8 cellular contexts compared by ENCODE assay signal in the genomic region with DNA sequence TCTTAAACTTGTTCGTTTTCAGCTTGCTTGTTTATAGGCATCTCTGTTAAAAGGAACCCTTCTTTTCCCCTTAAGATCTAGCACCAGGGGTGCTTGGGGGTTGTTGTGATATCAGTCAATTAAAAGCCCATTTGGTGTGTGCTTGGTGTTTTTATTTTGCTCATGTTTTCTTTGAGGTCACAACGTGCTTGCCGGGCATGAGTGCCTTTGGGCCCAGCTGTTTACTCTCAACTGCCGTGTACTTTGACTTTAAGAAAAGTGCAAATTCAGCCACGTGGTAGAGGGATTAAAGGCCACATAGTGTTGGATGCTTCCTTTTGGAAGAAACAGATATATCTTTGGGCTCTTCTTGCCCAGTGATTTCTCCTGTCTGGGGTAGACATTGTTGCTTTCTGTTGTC. TPM values are rescaled to one million over a fixed set of nuclear protein-coding genes. Genes with fewer than 3 reads are reported as not detected.
DNase-seq lines count a peak whose midpoint lies in the region; TF ChIP-seq lines count a peak whose summit lies in the region.

No MANE protein-coding gene starts in this region.

- H3K4me2 ChIP-seq in BLaER1 treated with 17β-estradiol and CSF1 and Interleukin-3, amounts not matched to agents 10 nM and 100 nM, result peak overlapping the region; percentile 68 to 95 (median 89)
- peak overlapping the region; percentile 89 for H3K4me2 ChIP-seq in Loucy (ENCODE audit: low read depth, low read length, poor library complexity, severe bottlenecking)
- H3K4me2 ChIP-seq in neural cell (ENCODE audit: low read length), result no peak overlapping the region

- DNase-seq in dorsolateral prefrontal cortex (no peak), C1 segment of cervical spinal cord (lab: John Stamatoyannopoulos, UW) (no peak)
- DNase-seq in stimulated activated naive CD4-positive, alpha-beta T cell treated with Interleukin-2 at 50 U/mL for 16 hours (lab: John Stamatoyannopoulos, UW), result no peak
- DNase-seq in activated CD8-positive, alpha-beta memory T cell treated with anti-CD3 and anti-CD28 coated beads for 24 hours, result no peak
- DNase-seq in activated CD4-positive, alpha-beta T cell treated with anti-CD3 and anti-CD28 coated beads, Interleukin-2, amount 50 U/mL, for 1 hour, result no peak

- H3K9me2 ChIP-seq in Loucy (replicated peaks; ENCODE audit: low read depth, low read length) (no peaks in the 10 kb centered on the region), neural cell (ENCODE audit: insufficient read depth, low read length) (no peaks in the 10 kb centered on the region)

- H2AFZ ChIP-seq in Loucy (ENCODE audit: low read length) (no peak overlapping the region), neural cell (ENCODE audit: low read depth, low read length) (no peak overlapping the region)

- H3K9me3 ChIP-seq in BLaER1 treated with 17β-estradiol and CSF1 and Interleukin-3, amounts not matched to agents 10 nM and 100 nM (replicated peaks in 1 of 11), result no peaks in the 10 kb centered on the region
- H3K9me3 ChIP-seq in Loucy (ENCODE audit: insufficient read depth, low read depth, low read length) (no peaks in the 10 kb centered on the region), neural cell (ENCODE audit: low read length) (no peaks in the 10 kb centered on the region)

- H3K27me3 ChIP-seq in BLaER1 treated with 17β-estradiol and CSF1 and Interleukin-3, amounts not matched to agents 10 nM and 100 nM, result no peaks in the 10 kb centered on the region
- H3K27me3 ChIP-seq in Loucy (ENCODE audit: insufficient read depth, low read length, poor library complexity, severe bottlenecking) (no peaks in the 10 kb centered on the region), dorsolateral prefrontal cortex (no peaks in the 10 kb centered on the region), neural cell (ENCODE audit: insufficient read depth, low read depth, low read length) (no peaks in the 10 kb centered on the region)

- H3K9ac ChIP-seq in BLaER1 treated with 17β-estradiol and CSF1 and Interleukin-3, amounts not matched to agents 10 nM and 100 nM, result peak overlapping the region in 6 of 11 experiments; percentile 5 to 43 (median 30); a peak in 11 of 22 replicates
- H3K9ac ChIP-seq in Loucy (ENCODE audit: low read depth, low read length, poor library complexity, severe bottlenecking) (peak overlapping the region; percentile 21), neural cell (ENCODE audit: low read length) (no peak overlapping the region)

- intact Hi-C loops in dorsolateral prefrontal cortex (cut with DNase I), result loop anchor here in 1 of 2 donors (5.0 kb wide), 1 partner anchor 46 kb away; no protein-coding TSS in a partner anchor

- H3K4me1 ChIP-seq in BLaER1 treated with 17β-estradiol and CSF1 and Interleukin-3, amounts not matched to agents 10 nM and 100 nM, result peaks cover 67 to 76% (median 70%) of the 10 kb centered on the region in 10 experiments
- peaks cover 55% of the 10 kb centered on the region for H3K4me1 ChIP-seq in Loucy (ENCODE audit: insufficient read depth, low read length, poor library complexity, severe bottlenecking)

- H3K27ac ChIP-seq in BLaER1 treated with 17β-estradiol and CSF1 and Interleukin-3, amounts not matched to agents 10 nM and 100 nM, result peak overlapping the region in 8 of 11 experiments; percentile 13 to 55 (median 39); a peak in 15 of 22 replicates
- peak overlapping the region in 41 of 59 donors; percentile 0 to 58 (median 36) for H3K27ac ChIP-seq in dorsolateral prefrontal cortex
- H3K27ac ChIP-seq in neural cell (ENCODE audit: low read length), result no peak overlapping the region

- peaks cover 99 to 100% (median 100%) of the 10 kb centered on the region in 11 experiments for H4K20me1 ChIP-seq in BLaER1 treated with 17β-estradiol and CSF1 and Interleukin-3, amounts not matched to agents 10 nM and 100 nM
- H4K20me1 ChIP-seq in Loucy (ENCODE audit: insufficient read depth, low read length, poor library complexity, severe bottlenecking) (peaks cover 93% of the 10 kb centered on the region), neural cell (ENCODE audit: insufficient read depth) (peaks cover 62% of the 10 kb centered on the region)

- TF ChIP-seq RAD21 in neural cell (conservative IDR thresholded peaks at IDR 0.05), result no peak

- TF ChIP-seq CTCF in Loucy (conservative IDR thresholded peaks at IDR 0.05; ENCODE audit: low read length), result no peak
- TF ChIP-seq CTCF in dorsolateral prefrontal cortex (IDR thresholded peaks at IDR 0.05 in 54 of 56, conservative IDR thresholded peaks at IDR 0.05 in 2 of 56; ENCODE audit: low read depth in 1 of 56, partially characterized antibody in 56 of 56), result no peak
- no peak for TF ChIP-seq CTCF in neural cell (IDR thresholded peaks at IDR 0.05; ENCODE audit: poor library complexity, severe bottlenecking)

- no peak for TF ChIP-seq EP300 in neural cell (conservative IDR thresholded peaks at IDR 0.05; ENCODE audit: poor library complexity, severe bottlenecking)

- no peaks in the 10 kb centered on the region for H3F3A ChIP-seq in Loucy (ENCODE audit: low read depth)
- no peaks in the 10 kb centered on the region for H3F3A ChIP-seq in neural cell (ENCODE audit: insufficient read depth, low read length, poor library complexity, severe bottlenecking)

- H3K79me2 ChIP-seq in Loucy (ENCODE audit: insufficient read depth, low read length) (peaks cover 100% of the 10 kb centered on the region), neural cell (replicated peaks; ENCODE audit: insufficient read depth, low read length) (peaks cover 90% of the 10 kb centered on the region)

- peaks cover 25 to 90% (median 69%) of the 10 kb centered on the region in 11 experiments for H3K36me3 ChIP-seq in BLaER1 treated with 17β-estradiol and CSF1 and Interleukin-3, amounts not matched to agents 10 nM and 100 nM
- H3K36me3 ChIP-seq in Loucy (ENCODE audit: insufficient read depth, low read length), result peaks cover 40% of the 10 kb centered on the region
- H3K36me3 ChIP-seq in neural cell (ENCODE audit: insufficient read depth, low read length), result no peaks in the 10 kb centered on the region

- H3K4me3 ChIP-seq in BLaER1 treated with 17β-estradiol and CSF1 and Interleukin-3, amounts not matched to agents 10 nM and 100 nM, result no peak overlapping the region; a peak in 1 of 20 replicates
- H3K4me3 ChIP-seq in Loucy (ENCODE audit: low read length, poor library complexity, severe bottlenecking), result peak overlapping the region; percentile 67
- H3K4me3 ChIP-seq in dorsolateral prefrontal cortex, result peak overlapping the region in 17 of 59 donors; percentile 2 to 44 (median 9)
- peak overlapping the region; percentile 14 for H3K4me3 ChIP-seq in neural cell (ENCODE audit: low read length)

TF ChIP-seq in neural cell, 6 proteins besides CTCF, POLR2A, EP300 and RAD21:
- no peak for TF ChIP-seq SMC3 (conservative IDR thresholded peaks at IDR 0.05; ENCODE audit: poor library complexity)
- TF ChIP-seq POLR2AphosphoS5 (IDR thresholded peaks at IDR 0.05), result no peak
- TF ChIP-seq TAF1 (IDR thresholded peaks at IDR 0.05; ENCODE audit: low read depth), result no peak
- TF ChIP-seq, protein P1, sequence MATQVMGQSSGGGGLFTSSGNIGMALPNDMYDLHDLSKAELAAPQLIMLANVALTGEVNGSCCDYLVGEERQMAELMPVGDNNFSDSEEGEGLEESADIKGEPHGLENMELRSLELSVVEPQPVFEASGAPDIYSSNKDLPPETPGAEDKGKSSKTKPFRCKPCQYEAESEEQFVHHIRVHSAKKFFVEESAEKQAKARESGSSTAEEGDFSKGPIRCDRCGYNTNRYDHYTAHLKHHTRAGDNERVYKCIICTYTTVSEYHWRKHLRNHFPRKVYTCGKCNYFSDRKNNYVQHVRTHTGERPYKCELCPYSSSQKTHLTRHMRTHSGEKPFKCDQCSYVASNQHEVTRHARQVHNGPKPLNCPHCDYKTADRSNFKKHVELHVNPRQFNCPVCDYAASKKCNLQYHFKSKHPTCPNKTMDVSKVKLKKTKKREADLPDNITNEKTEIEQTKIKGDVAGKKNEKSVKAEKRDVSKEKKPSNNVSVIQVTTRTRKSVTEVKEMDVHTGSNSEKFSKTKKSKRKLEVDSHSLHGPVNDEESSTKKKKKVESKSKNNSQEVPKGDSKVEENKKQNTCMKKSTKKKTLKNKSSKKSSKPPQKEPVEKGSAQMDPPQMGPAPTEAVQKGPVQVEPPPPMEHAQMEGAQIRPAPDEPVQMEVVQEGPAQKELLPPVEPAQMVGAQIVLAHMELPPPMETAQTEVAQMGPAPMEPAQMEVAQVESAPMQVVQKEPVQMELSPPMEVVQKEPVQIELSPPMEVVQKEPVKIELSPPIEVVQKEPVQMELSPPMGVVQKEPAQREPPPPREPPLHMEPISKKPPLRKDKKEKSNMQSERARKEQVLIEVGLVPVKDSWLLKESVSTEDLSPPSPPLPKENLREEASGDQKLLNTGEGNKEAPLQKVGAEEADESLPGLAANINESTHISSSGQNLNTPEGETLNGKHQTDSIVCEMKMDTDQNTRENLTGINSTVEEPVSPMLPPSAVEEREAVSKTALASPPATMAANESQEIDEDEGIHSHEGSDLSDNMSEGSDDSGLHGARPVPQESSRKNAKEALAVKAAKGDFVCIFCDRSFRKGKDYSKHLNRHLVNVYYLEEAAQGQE (IDR thresholded peaks at IDR 0.05; ENCODE audit: borderline replicate concordance), result no peak
- TF ChIP-seq MXI1 (conservative IDR thresholded peaks at IDR 0.05; ENCODE audit: poor library complexity, severe bottlenecking), result no peak
- no peak for TF ChIP-seq EZH2 (IDR thresholded peaks at IDR 0.05; ENCODE audit: borderline replicate concordance, insufficient read depth, low read length, poor library complexity, severe bottlenecking)

RNA-seq across cellular contexts. Expression of gene ARID1A, which starts 10.5 kb away (rescaled TPM):
- total RNA-seq in dorsolateral prefrontal cortex, result 100 to 1,000 TPM in 34 of 120 experiments, 10 to 100 TPM in 86; 65.3 to 158 (median 93.3) TPM
- polyA plus RNA-seq in neural cell, result 13.2 and 16.2 TPM in 2 replicates
- 51.1 and 74.6 TPM in 2 replicates for polyA minus RNA-seq in neural cell

Comparison
In these comparisons a context has a peak if more than half of its experiments do, and no peak if none do; other contexts are left out.
1. H3K4me3 ChIP-seq: peak in Loucy (single experiment) and neural cell (single experiment); none in BLaER1 treated with 17β-estradiol and CSF1 and Interleukin-3, amounts not matched to agents 10 nM and 100 nM (0 of 10).